Comparison of ENCODE assay signal across 16 cellular contexts in the genomic region with DNA sequence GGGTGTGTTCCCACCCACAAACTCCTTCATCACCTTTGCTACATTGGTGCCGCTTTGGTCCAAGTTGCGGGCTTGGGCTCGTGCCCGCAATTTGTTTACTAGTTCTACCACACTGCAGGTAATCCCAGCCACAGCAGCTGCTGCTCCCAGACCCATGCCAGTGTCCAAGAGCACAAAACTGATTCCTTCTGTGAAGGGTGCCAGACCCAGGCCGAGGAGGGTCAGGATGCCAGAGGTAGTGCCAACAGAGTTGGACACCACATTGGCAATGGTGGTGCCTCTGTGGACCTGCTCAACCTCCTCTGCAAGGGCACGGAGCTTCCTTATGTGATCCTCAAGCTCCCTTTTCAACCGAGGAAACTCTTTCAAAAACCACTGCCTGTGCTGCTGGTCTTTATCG. TPM values are rescaled to one million over a fixed set of nuclear protein-coding genes. Genes with fewer than 3 reads are reported as not detected.
DNase-seq lines count a peak whose midpoint lies in the region; ATAC-seq lines count a peak whose summit lies in the region.
"Had no signal": no experiment of that assay in that cellular context is flagged by ENCODE, and none has a peak within 500 bp of the region (broad histone marks: within the 10 kb centered on the region; RNA-seq: fewer than 3 reads in every experiment).

No MANE protein-coding gene starts in this region.

- H3K4me1 Mint-ChIP-seq in activated CD8-positive, alpha-beta memory T cell treated with anti-CD3 and anti-CD28 coated beads, Interleukin-2, amount 10 ng/mL, durations not matched to agents 7 days and 5 days: peaks cover 21% of the 10 kb centered on the region

- peaks cover 0 to 45% of the 10 kb centered on the region in 2 donors for H3K36me3 ChIP-seq in neuronal stem cell (replicated peaks in 1 of 2; ENCODE audit: control insufficient read depth in 2 of 2, insufficient read depth in 2 of 2, low read length in 2 of 2)

- no CpG with 5 or more reads among the region's 8 CpGs for WGBS in neuronal stem cell (ENCODE audit: extremely low coverage in 2 of 2, insufficient read length in 2 of 2, insufficient replicate concordance in 1 of 2), 2 donors

- no peak overlapping the region for H3K4me3 Mint-ChIP-seq in activated CD8-positive, alpha-beta memory T cell treated with anti-CD3 and anti-CD28 coated beads, Interleukin-2, amount 10 ng/mL, durations not matched to agents 7 days and 5 days
- H3K4me3 Mint-ChIP-seq: CD14-positive monocyte; CD8-positive, alpha-beta T cell; HFFc6 had no signal

- no peaks in the 10 kb centered on the region for H3K27me3 ChIP-seq in neuronal stem cell (ENCODE audit: control insufficient read depth in 3 of 3, insufficient read depth in 3 of 3, low read depth in 1 of 3, low read length in 3 of 3)

- no peak overlapping the region for H4K91ac ChIP-seq in neuronal stem cell (ENCODE audit: low read depth, low read length, poor library complexity)

- H3K36me3 Mint-ChIP-seq in activated CD8-positive, alpha-beta memory T cell treated with anti-CD3 and anti-CD28 coated beads, Interleukin-2, amount 10 ng/mL, durations not matched to agents 7 days and 5 days: peaks cover 44% of the 10 kb centered on the region

- H3K14ac ChIP-seq in neuronal stem cell (ENCODE audit: low read length): no peak overlapping the region

- peak; percentile 30 for DNase-seq in activated CD8-positive, alpha-beta memory T cell treated with anti-CD3 and anti-CD28 coated beads for 24 hours
- no peak for DNase-seq in activated CD8-positive, alpha-beta memory T cell treated with anti-CD3 and anti-CD28 coated beads, Interleukin-2, amount 10 ng/mL, durations not matched to agents 7 days and 5 days
- no peak for DNase-seq in neuronal stem cell (ENCODE audit: low spot score)
- peak; percentile 12 for DNase-seq in stimulated activated CD8-positive, alpha-beta memory T cell treated with anti-CD3 and anti-CD28 coated beads, Interleukin-4, amount 100 ng/mL, for 48 hours
- no peak for DNase-seq in NCI-H2196 treated with DMSO at 0.1 percent for 48 hours (lab: John Stamatoyannopoulos, UW; ENCODE audit: unreplicated experiment)
- no peak for DNase-seq in NCI-H1048 (lab: John Stamatoyannopoulos, UW)
- DNase-seq in DMS114 treated with DMSO at 0.1 percent for 48 hours (lab: John Stamatoyannopoulos, UW; ENCODE audit: unreplicated experiment): no peak
- DNase-seq: Caco-2; CD8-positive, alpha-beta T cell; GF-D8; HCEC 1CT; HFFc6 had no signal

- H3K23ac ChIP-seq in neuronal stem cell (ENCODE audit: low read depth, low read length, poor library complexity): no peak overlapping the region

- H2BK15ac ChIP-seq in neuronal stem cell (ENCODE audit: low read length): no peak overlapping the region

- H3K4me2 ChIP-seq in neuronal stem cell (ENCODE audit: insufficient read depth, low read length, poor library complexity, severe bottlenecking): no peak overlapping the region

- peak overlapping the region; percentile 38 for H3K9ac ChIP-seq in neuronal stem cell (ENCODE audit: low read depth, low read length, poor library complexity)

- peak overlapping the region; percentile 6 for H2AK5ac ChIP-seq in neuronal stem cell (ENCODE audit: low read depth, low read length)

- no peaks in the 10 kb centered on the region for H3K9me3 ChIP-seq in neuronal stem cell (replicated peaks in 1 of 2; ENCODE audit: control insufficient read depth in 2 of 2, insufficient read depth in 1 of 2, low read depth in 1 of 2, low read length in 2 of 2)
- H3K9me3 ChIP-seq: Caco-2 had no signal

- no peaks in the 10 kb centered on the region for H3K9me3 Mint-ChIP-seq in activated CD8-positive, alpha-beta memory T cell treated with anti-CD3 and anti-CD28 coated beads, Interleukin-2, amount 10 ng/mL, durations not matched to agents 7 days and 5 days (ENCODE audit: low read depth)
- H3K9me3 Mint-ChIP-seq: CD14-positive monocyte; CD8-positive, alpha-beta T cell; HFFc6 had no signal

- H4K8ac ChIP-seq in neuronal stem cell (ENCODE audit: low read depth, low read length): no peak overlapping the region

- no peak overlapping the region for H3K27ac Mint-ChIP-seq in activated CD8-positive, alpha-beta memory T cell treated with anti-CD3 and anti-CD28 coated beads, Interleukin-2, amount 10 ng/mL, durations not matched to agents 7 days and 5 days
- H3K27ac Mint-ChIP-seq: CD8-positive, alpha-beta T cell; HFFc6 had no signal

- no peak for ATAC-seq in activated CD8-positive, alpha-beta memory T cell treated with anti-CD3 and anti-CD28 coated beads, Interleukin-2, amount 10 ng/mL, durations not matched to agents 7 days and 5 days
- no peak for ATAC-seq in GM19023 (IDR thresholded peaks at IDR 0.05; ENCODE audit: unreplicated experiment)
- ATAC-seq: CD8-positive, alpha-beta T cell had no signal

- no peak overlapping the region for H3K4ac ChIP-seq in neuronal stem cell (ENCODE audit: low read length)

- no peaks in the 10 kb centered on the region for H3K79me1 ChIP-seq in neuronal stem cell (ENCODE audit: low read depth, low read length)

- CTCF ChIA-PET in activated CD8-positive, alpha-beta memory T cell treated with anti-CD3 and anti-CD28 coated beads, Interleukin-2, amount 10 ng/mL, durations not matched to agents 7 days and 5 days (lab: Charles Lee): interaction anchor here (0.7 to 3.2 kb wide), 7 partner anchors 10 to 243 kb away, joined by 3 to 19 read pairs (median 4); partner anchors contain the start of gene APOL2

- H3K4me1 ChIP-seq in neuronal stem cell (ENCODE audit: control insufficient read depth in 2 of 2, insufficient read depth in 1 of 2, low read depth in 1 of 2, low read length in 2 of 2): peaks cover 0 to 3% of the 10 kb centered on the region in 2 donors
- H3K4me1 ChIP-seq: Caco-2 had no signal

- no peak overlapping the region for H3K27ac ChIP-seq in neuronal stem cell (replicated peaks; ENCODE audit: low read length)
- H3K27ac ChIP-seq: 22Rv1, HL-60 had no signal

- H2AFZ ChIP-seq in neuronal stem cell (ENCODE audit: low read length): no peak overlapping the region

- H2BK120ac ChIP-seq in neuronal stem cell (ENCODE audit: low read depth, low read length): no peak overlapping the region

- H3K18ac ChIP-seq in neuronal stem cell (ENCODE audit: low read length): no peak overlapping the region

- H3K27me3 Mint-ChIP-seq in activated CD8-positive, alpha-beta memory T cell treated with anti-CD3 and anti-CD28 coated beads, Interleukin-2, amount 10 ng/mL, durations not matched to agents 7 days and 5 days: no peaks in the 10 kb centered on the region

- peak overlapping the region; percentile 35 for H2BK12ac ChIP-seq in neuronal stem cell (ENCODE audit: low read length)

- no peak overlapping the region for H3K4me3 ChIP-seq in neuronal stem cell (ENCODE audit: low read length in 2 of 2)

- H2BK5ac ChIP-seq in neuronal stem cell (ENCODE audit: low read length): no peak overlapping the region

RNA-seq across cellular contexts. Expression of gene APOL2, which starts 11.5 kb away (rescaled TPM):
- 10 to 100 TPM; 82.6 to 86.4 TPM for total RNA-seq in activated CD8-positive, alpha-beta memory T cell treated with anti-CD3 and anti-CD28 coated beads, Interleukin-2, amount 10 ng/mL, durations not matched to agents 7 days and 5 days
- 4.3 TPM for polyA plus RNA-seq in neuronal stem cell (2013, experiment 1 of 2)
- 4.7 TPM for polyA plus RNA-seq in neuronal stem cell (2013, experiment 2 of 2)

RNA-seq across cellular contexts. Expression of gene APOL1, which starts 25.1 kb away (rescaled TPM):
- total RNA-seq in activated CD8-positive, alpha-beta memory T cell treated with anti-CD3 and anti-CD28 coated beads, Interleukin-2, amount 10 ng/mL, durations not matched to agents 7 days and 5 days: 10 to 100 TPM; 55.6 to 61.6 TPM
- 0.06 TPM for polyA plus RNA-seq in neuronal stem cell (2013, experiment 1 of 2)
- 0.03 TPM for polyA plus RNA-seq in neuronal stem cell (2013, experiment 2 of 2)

RNA-seq across cellular contexts. Expression of gene APOL4, which starts 26.2 kb away (rescaled TPM):
- 10 to 100 TPM; 17.0 to 22.6 TPM for total RNA-seq in activated CD8-positive, alpha-beta memory T cell treated with anti-CD3 and anti-CD28 coated beads, Interleukin-2, amount 10 ng/mL, durations not matched to agents 7 days and 5 days
- polyA plus RNA-seq in neuronal stem cell (2013, experiment 1 of 2): 0.06 TPM
- 0.08 TPM for polyA plus RNA-seq in neuronal stem cell (2013, experiment 2 of 2)
- total RNA-seq: Caco-2; CD8-positive, alpha-beta T cell; HFFc6 had no signal

Comparison
In these comparisons a context has a peak if more than half of its experiments do, and no peak if none do; other contexts are left out.
1. DNase-seq: peak in activated CD8-positive, alpha-beta memory T cell treated with anti-CD3 and anti-CD28 coated beads for 24 hours (single experiment) and stimulated activated CD8-positive, alpha-beta memory T cell treated with anti-CD3 and anti-CD28 coated beads, Interleukin-4, amount 100 ng/mL, for 48 hours (single experiment); none in activated CD8-positive, alpha-beta memory T cell treated with anti-CD3 and anti-CD28 coated beads, Interleukin-2, amount 10 ng/mL, durations not matched to agents 7 days and 5 days (single experiment), neuronal stem cell (single experiment), NCI-H2196 treated with DMSO at 0.1 percent for 48 hours (single experiment), NCI-H1048 (single experiment) and DMS114 treated with DMSO at 0.1 percent for 48 hours (single experiment).